Comparison of ENCODE assay signal across 1 cellular context in the genomic region with DNA sequence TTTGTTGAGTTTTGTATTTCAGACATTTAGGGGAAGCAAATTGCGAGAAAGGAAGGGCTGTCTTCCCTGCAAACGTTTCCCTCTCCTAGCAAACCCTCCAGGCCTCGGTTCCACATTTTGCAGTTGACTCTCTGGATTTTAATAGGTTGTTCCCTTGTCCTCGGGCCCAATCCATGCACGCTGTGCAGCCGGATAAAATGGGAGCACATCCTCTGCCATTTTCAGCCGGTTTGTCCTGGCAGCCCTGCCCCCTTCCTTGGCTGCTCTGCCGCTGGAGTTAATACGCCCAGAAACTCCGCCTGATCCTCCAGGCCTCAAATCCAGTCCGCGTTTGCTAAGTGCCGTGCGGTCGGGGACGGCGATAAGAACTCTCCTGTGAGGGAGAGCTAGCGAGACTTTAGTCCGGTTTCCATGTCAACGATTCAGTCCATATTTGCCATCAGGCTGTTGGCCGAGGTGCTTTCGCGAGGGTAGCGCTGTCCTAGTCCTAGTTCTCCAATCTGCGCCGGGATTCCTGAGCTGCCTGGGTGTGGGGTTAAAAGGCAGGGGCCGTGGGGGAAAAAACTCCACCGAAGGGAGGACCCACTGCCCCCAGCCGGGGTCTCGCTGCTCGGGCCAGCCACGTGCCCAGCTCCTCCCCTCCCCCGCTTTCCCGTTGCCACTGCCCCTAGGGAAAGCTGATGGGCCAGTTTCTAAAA.
A peak's percentile ranks its signal among the peaks of the same experiment; 100 is the strongest.
TF ChIP-seq lines count a peak whose summit lies in the region.

No MANE protein-coding gene starts in this region.

TF ChIP-seq in HepG2, 621 proteins besides CTCF, POLR2A, EP300 and RAD21 (continued from another document and continues in another):
- TF ChIP-seq, protein P1, sequence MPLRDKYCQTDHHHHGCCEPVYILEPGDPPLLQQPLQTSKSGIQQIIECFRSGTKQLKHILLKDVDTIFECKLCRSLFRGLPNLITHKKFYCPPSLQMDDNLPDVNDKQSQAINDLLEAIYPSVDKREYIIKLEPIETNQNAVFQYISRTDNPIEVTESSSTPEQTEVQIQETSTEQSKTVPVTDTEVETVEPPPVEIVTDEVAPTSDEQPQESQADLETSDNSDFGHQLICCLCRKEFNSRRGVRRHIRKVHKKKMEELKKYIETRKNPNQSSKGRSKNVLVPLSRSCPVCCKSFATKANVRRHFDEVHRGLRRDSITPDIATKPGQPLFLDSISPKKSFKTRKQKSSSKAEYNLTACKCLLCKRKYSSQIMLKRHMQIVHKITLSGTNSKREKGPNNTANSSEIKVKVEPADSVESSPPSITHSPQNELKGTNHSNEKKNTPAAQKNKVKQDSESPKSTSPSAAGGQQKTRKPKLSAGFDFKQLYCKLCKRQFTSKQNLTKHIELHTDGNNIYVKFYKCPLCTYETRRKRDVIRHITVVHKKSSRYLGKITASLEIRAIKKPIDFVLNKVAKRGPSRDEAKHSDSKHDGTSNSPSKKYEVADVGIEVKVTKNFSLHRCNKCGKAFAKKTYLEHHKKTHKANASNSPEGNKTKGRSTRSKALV (CRISPR knock-in tag; IDR thresholded peaks at IDR 0.05), result peak; percentile 90
- peak; percentile 59; the same call in 1 of the 2 replicates for TF ChIP-seq PHF8 (CRISPR knock-in tag; IDR thresholded peaks at IDR 0.05)
- peak; percentile 68 for TF ChIP-seq ELF3 (CRISPR knock-in tag; IDR thresholded peaks at IDR 0.05)
- TF ChIP-seq ARID2 (CRISPR knock-in tag; IDR thresholded peaks at IDR 0.05; ENCODE audit: borderline replicate concordance), result no peak
- no peak for TF ChIP-seq ZNF468 (CRISPR knock-in tag; IDR thresholded peaks at IDR 0.05)
- no peak; the same call in 1 of the 2 replicates for TF ChIP-seq IRX3 (CRISPR knock-in tag; IDR thresholded peaks at IDR 0.05; ENCODE audit: borderline replicate concordance, low read depth)
- peak; percentile 62 for TF ChIP-seq FOXJ3 (CRISPR knock-in tag; IDR thresholded peaks at IDR 0.05; ENCODE audit: borderline replicate concordance)
- TF ChIP-seq SP4 (CRISPR knock-in tag; IDR thresholded peaks at IDR 0.05), result peak; percentile 66
- TF ChIP-seq, protein P2, sequence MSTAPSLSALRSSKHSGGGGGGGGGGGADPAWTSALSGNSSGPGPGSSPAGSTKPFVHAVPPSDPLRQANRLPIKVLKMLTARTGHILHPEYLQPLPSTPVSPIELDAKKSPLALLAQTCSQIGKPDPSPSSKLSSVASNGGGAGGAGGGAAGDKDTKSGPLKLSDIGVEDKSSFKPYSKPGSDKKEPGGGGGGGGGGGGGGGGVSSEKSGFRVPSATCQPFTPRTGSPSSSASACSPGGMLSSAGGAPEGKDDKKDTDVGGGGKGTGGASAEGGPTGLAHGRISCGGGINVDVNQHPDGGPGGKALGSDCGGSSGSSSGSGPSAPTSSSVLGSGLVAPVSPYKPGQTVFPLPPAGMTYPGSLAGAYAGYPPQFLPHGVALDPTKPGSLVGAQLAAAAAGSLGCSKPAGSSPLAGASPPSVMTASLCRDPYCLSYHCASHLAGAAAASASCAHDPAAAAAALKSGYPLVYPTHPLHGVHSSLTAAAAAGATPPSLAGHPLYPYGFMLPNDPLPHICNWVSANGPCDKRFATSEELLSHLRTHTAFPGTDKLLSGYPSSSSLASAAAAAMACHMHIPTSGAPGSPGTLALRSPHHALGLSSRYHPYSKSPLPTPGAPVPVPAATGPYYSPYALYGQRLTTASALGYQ (CRISPR knock-in tag; IDR thresholded peaks at IDR 0.05), result peak; percentile 57
- peak; percentile 34 for TF ChIP-seq HNRNPH1 (optimal IDR thresholded peaks at IDR 0.05; ENCODE audit: low read depth, low read length)
- TF ChIP-seq PAF1 (CRISPR knock-in tag; IDR thresholded peaks at IDR 0.05), result no peak
- TF ChIP-seq, protein P3, sequence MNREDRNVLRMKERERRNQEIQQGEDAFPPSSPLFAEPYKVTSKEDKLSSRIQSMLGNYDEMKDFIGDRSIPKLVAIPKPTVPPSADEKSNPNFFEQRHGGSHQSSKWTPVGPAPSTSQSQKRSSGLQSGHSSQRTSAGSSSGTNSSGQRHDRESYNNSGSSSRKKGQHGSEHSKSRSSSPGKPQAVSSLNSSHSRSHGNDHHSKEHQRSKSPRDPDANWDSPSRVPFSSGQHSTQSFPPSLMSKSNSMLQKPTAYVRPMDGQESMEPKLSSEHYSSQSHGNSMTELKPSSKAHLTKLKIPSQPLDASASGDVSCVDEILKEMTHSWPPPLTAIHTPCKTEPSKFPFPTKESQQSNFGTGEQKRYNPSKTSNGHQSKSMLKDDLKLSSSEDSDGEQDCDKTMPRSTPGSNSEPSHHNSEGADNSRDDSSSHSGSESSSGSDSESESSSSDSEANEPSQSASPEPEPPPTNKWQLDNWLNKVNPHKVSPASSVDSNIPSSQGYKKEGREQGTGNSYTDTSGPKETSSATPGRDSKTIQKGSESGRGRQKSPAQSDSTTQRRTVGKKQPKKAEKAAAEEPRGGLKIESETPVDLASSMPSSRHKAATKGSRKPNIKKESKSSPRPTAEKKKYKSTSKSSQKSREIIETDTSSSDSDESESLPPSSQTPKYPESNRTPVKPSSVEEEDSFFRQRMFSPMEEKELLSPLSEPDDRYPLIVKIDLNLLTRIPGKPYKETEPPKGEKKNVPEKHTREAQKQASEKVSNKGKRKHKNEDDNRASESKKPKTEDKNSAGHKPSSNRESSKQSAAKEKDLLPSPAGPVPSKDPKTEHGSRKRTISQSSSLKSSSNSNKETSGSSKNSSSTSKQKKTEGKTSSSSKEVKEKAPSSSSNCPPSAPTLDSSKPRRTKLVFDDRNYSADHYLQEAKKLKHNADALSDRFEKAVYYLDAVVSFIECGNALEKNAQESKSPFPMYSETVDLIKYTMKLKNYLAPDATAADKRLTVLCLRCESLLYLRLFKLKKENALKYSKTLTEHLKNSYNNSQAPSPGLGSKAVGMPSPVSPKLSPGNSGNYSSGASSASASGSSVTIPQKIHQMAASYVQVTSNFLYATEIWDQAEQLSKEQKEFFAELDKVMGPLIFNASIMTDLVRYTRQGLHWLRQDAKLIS (CRISPR knock-in tag; IDR thresholded peaks at IDR 0.05), result no peak
- no peak; the same call in 1 of the 2 replicates for TF ChIP-seq ZKSCAN1 (IDR thresholded peaks at IDR 0.05; ENCODE audit: low read length)
- TF ChIP-seq ZNF768 (CRISPR knock-in tag; IDR thresholded peaks at IDR 0.05), result peak; percentile 37; the same call in 1 of the 2 replicates
- no peak for TF ChIP-seq NRL (CRISPR knock-in tag; IDR thresholded peaks at IDR 0.05; ENCODE audit: borderline replicate concordance)
- peak; percentile 85 for TF ChIP-seq XRCC5 (optimal IDR thresholded peaks at IDR 0.05; ENCODE audit: low read length)
- no peak for TF ChIP-seq ZNF672 (CRISPR knock-in tag; IDR thresholded peaks at IDR 0.05)
- no peak for TF ChIP-seq ZZZ3 (CRISPR knock-in tag; IDR thresholded peaks at IDR 0.05; ENCODE audit: borderline replicate concordance)
- peak; percentile 37; the same call in 1 of the 2 replicates for TF ChIP-seq ZSCAN30 (CRISPR knock-in tag; IDR thresholded peaks at IDR 0.05)
- TF ChIP-seq ZSCAN31 (CRISPR knock-in tag; IDR thresholded peaks at IDR 0.05; ENCODE audit: low read depth), result peak; percentile 56; the same call in 1 of the 2 replicates
- 0 out of 2 replicates have a peak, but pooled peaks have one; percentile 57 for TF ChIP-seq ZNF790 (CRISPR knock-in tag; IDR thresholded peaks at IDR 0.05; ENCODE audit: borderline replicate concordance)
- TF ChIP-seq ZNF484 (CRISPR knock-in tag; IDR thresholded peaks at IDR 0.05; ENCODE audit: borderline replicate concordance, low read depth), result no peak
- TF ChIP-seq, protein P4, sequence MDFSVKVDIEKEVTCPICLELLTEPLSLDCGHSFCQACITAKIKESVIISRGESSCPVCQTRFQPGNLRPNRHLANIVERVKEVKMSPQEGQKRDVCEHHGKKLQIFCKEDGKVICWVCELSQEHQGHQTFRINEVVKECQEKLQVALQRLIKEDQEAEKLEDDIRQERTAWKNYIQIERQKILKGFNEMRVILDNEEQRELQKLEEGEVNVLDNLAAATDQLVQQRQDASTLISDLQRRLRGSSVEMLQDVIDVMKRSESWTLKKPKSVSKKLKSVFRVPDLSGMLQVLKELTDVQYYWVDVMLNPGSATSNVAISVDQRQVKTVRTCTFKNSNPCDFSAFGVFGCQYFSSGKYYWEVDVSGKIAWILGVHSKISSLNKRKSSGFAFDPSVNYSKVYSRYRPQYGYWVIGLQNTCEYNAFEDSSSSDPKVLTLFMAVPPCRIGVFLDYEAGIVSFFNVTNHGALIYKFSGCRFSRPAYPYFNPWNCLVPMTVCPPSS (IDR thresholded peaks at IDR 0.05), result no peak
- peak; percentile 4; the same call in 1 of the 2 replicates for TF ChIP-seq TBX2 (CRISPR knock-in tag; IDR thresholded peaks at IDR 0.05; ENCODE audit: borderline replicate concordance)
- peak; percentile 87 for TF ChIP-seq YY1 (IDR thresholded peaks at IDR 0.05; ENCODE audit: insufficient read depth, insufficient replicate concordance, low read depth, low read length)
- TF ChIP-seq TAF1 (CRISPR knock-in tag; IDR thresholded peaks at IDR 0.05), result peak; percentile 73; the same call in 1 of the 2 replicates
- no peak for TF ChIP-seq TAF15 (IDR thresholded peaks at IDR 0.05; ENCODE audit: low read depth, low read length, poor library complexity, severe bottlenecking)
- TF ChIP-seq, protein P5, sequence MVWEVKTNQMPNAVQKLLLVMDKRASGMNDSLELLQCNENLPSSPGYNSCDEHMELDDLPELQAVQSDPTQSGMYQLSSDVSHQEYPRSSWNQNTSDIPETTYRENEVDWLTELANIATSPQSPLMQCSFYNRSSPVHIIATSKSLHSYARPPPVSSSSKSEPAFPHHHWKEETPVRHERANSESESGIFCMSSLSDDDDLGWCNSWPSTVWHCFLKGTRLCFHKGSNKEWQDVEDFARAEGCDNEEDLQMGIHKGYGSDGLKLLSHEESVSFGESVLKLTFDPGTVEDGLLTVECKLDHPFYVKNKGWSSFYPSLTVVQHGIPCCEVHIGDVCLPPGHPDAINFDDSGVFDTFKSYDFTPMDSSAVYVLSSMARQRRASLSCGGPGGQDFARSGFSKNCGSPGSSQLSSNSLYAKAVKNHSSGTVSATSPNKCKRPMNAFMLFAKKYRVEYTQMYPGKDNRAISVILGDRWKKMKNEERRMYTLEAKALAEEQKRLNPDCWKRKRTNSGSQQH (CRISPR knock-in tag; IDR thresholded peaks at IDR 0.05; ENCODE audit: low read depth), result no peak
- TF ChIP-seq ZMYM2 (CRISPR knock-in tag; IDR thresholded peaks at IDR 0.05), result 0 out of 2 replicates have a peak, but pooled peaks have one; percentile 43
- no peak for TF ChIP-seq KAT2B (IDR thresholded peaks at IDR 0.05; ENCODE audit: borderline replicate concordance, low read depth, low read length)
- peak; percentile 76; the same call in 1 of the 2 replicates for TF ChIP-seq MTF1 (CRISPR knock-in tag; IDR thresholded peaks at IDR 0.05)
- TF ChIP-seq RAD51 (IDR thresholded peaks at IDR 0.05; ENCODE audit: borderline replicate concordance), result no peak
- TF ChIP-seq, protein P6, sequence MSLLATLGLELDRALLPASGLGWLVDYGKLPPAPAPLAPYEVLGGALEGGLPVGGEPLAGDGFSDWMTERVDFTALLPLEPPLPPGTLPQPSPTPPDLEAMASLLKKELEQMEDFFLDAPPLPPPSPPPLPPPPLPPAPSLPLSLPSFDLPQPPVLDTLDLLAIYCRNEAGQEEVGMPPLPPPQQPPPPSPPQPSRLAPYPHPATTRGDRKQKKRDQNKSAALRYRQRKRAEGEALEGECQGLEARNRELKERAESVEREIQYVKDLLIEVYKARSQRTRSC (CRISPR knock-in tag; IDR thresholded peaks at IDR 0.05; ENCODE audit: low read depth), result no peak
- TF ChIP-seq, protein P7, sequence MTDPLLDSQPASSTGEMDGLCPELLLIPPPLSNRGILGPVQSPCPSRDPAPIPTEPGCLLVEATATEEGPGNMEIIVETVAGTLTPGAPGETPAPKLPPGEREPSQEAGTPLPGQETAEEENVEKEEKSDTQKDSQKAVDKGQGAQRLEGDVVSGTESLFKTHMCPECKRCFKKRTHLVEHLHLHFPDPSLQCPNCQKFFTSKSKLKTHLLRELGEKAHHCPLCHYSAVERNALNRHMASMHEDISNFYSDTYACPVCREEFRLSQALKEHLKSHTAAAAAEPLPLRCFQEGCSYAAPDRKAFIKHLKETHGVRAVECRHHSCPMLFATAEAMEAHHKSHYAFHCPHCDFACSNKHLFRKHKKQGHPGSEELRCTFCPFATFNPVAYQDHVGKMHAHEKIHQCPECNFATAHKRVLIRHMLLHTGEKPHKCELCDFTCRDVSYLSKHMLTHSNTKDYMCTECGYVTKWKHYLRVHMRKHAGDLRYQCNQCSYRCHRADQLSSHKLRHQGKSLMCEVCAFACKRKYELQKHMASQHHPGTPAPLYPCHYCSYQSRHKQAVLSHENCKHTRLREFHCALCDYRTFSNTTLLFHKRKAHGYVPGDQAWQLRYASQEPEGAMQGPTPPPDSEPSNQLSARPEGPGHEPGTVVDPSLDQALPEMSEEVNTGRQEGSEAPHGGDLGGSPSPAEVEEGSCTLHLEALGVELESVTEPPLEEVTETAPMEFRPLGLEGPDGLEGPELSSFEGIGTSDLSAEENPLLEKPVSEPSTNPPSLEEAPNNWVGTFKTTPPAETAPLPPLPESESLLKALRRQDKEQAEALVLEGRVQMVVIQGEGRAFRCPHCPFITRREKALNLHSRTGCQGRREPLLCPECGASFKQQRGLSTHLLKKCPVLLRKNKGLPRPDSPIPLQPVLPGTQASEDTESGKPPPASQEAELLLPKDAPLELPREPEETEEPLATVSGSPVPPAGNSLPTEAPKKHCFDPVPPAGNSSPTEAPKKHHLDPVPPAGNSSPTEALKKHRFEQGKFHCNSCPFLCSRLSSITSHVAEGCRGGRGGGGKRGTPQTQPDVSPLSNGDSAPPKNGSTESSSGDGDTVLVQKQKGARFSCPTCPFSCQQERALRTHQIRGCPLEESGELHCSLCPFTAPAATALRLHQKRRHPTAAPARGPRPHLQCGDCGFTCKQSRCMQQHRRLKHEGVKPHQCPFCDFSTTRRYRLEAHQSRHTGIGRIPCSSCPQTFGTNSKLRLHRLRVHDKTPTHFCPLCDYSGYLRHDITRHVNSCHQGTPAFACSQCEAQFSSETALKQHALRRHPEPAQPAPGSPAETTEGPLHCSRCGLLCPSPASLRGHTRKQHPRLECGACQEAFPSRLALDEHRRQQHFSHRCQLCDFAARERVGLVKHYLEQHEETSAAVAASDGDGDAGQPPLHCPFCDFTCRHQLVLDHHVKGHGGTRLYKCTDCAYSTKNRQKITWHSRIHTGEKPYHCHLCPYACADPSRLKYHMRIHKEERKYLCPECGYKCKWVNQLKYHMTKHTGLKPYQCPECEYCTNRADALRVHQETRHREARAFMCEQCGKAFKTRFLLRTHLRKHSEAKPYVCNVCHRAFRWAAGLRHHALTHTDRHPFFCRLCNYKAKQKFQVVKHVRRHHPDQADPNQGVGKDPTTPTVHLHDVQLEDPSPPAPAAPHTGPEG (CRISPR knock-in tag; IDR thresholded peaks at IDR 0.05), result peak; percentile 96
- no peak for TF ChIP-seq ZNF773 (CRISPR knock-in tag; IDR thresholded peaks at IDR 0.05; ENCODE audit: borderline replicate concordance)
- no peak for TF ChIP-seq GABPA (IDR thresholded peaks at IDR 0.05; ENCODE audit: low read depth, low read length)
- peak; percentile 48 for TF ChIP-seq GABPA (CRISPR knock-in tag; IDR thresholded peaks at IDR 0.05; ENCODE audit: low read depth)
- TF ChIP-seq, protein P8, sequence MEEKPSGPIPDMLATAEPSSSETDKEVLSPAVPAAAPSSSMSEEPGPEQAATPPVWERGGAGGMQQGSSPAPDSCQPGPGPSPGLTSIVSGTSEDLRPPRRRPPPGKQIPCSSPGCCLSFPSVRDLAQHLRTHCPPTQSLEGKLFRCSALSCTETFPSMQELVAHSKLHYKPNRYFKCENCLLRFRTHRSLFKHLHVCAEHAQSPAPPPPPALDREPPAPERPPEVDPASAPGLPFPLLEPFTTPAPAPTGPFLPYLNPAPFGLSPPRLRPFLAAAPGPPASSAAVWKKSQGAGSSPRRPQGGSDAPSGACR (CRISPR knock-in tag; IDR thresholded peaks at IDR 0.05), result peak; percentile 91
- TF ChIP-seq, protein P9, sequence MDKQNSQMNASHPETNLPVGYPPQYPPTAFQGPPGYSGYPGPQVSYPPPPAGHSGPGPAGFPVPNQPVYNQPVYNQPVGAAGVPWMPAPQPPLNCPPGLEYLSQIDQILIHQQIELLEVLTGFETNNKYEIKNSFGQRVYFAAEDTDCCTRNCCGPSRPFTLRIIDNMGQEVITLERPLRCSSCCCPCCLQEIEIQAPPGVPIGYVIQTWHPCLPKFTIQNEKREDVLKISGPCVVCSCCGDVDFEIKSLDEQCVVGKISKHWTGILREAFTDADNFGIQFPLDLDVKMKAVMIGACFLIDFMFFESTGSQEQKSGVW (CRISPR knock-in tag; IDR thresholded peaks at IDR 0.05; ENCODE audit: borderline replicate concordance), result no peak
